ENCODE assay signal across 8 cellular contexts in genomic region chr11:59141673-59142460, GRCh38. TPM values are rescaled to one million over a fixed set of nuclear protein-coding genes. Genes with fewer than 3 reads are reported as not detected.
DNase-seq lines count a peak whose midpoint lies in the region; ATAC-seq and TF ChIP-seq lines count a peak whose summit lies in the region.

No MANE protein-coding gene starts in this region.

- H3K9me3 Mint-ChIP-seq in brain: no peaks in the 10 kb centered on the region

- H3K27me3 Mint-ChIP-seq in brain: peaks cover 28% of the 10 kb centered on the region

- H3K4me1 ChIP-seq in HUES6 (ENCODE audit: control insufficient read depth, insufficient read depth, low read length) (no peaks in the 10 kb centered on the region; the same call in 1 of the 2 replicates), lower lobe of right lung (peaks cover 35% of the 10 kb centered on the region), upper lobe of right lung (peaks cover 21% of the 10 kb centered on the region)

- H3K27ac ChIP-seq in HUES6 (ENCODE audit: low read depth, low read length) (no peak overlapping the region), lower lobe of right lung (peak overlapping the region; percentile 96), upper lobe of right lung (peak overlapping the region; percentile 89)

- peak overlapping the region; percentile 82 to 94 (median 93) for H3K4me3 Mint-ChIP-seq in brain

- H3K9me3 ChIP-seq in HUES6 (ENCODE audit: control insufficient read depth, insufficient read depth, low read depth, low read length) (no peaks in the 10 kb centered on the region), lower lobe of right lung (no peaks in the 10 kb centered on the region), upper lobe of right lung (no peaks in the 10 kb centered on the region)

- peak overlapping the region; percentile 34 to 94 (median 83) for H3K27ac Mint-ChIP-seq in brain

- H3K4me1 Mint-ChIP-seq in brain: peaks cover 42% of the 10 kb centered on the region

- peak overlapping the region; percentile 41 for H3K9ac ChIP-seq in HUES6 (ENCODE audit: low read length)

- no peaks in the 10 kb centered on the region for H3K36me3 Mint-ChIP-seq in brain

- DNase-seq in DMS79 treated with DMSO at 0.1 percent for 48 hours (lab: John Stamatoyannopoulos, UW) (peak; percentile 58), DMS79 (lab: John Stamatoyannopoulos, UW) (no peak), lower lobe of right lung (no peak), upper lobe of right lung (no peak), mesenteric fat pad (ENCODE audit: low spot score) (no peak)

- TF ChIP-seq CTCF in brain (conservative IDR thresholded peaks at IDR 0.05) (no peak), lower lobe of right lung (IDR thresholded peaks at IDR 0.05) (no peak), upper lobe of right lung (IDR thresholded peaks at IDR 0.05) (no peak)

- H3K4me3 ChIP-seq in HUES6 (ENCODE audit: low read depth, low read length): peak overlapping the region; percentile 73
- H3K4me3 ChIP-seq in lower lobe of right lung: peak overlapping the region; percentile 81
- peak overlapping the region; percentile 75 for H3K4me3 ChIP-seq in upper lobe of right lung

- H3K36me3 ChIP-seq in HUES6 (ENCODE audit: control insufficient read depth, insufficient read depth, low read length) (no peaks in the 10 kb centered on the region), lower lobe of right lung (peaks cover 25% of the 10 kb centered on the region), upper lobe of right lung (peaks cover 14% of the 10 kb centered on the region)

- ATAC-seq in lower lobe of right lung (no peak), upper lobe of right lung (no peak), HG02759 (IDR thresholded peaks at IDR 0.05; ENCODE audit: unreplicated experiment) (no peak)

- H3K27me3 ChIP-seq in HUES6 (ENCODE audit: control insufficient read depth, insufficient read depth, low read length): peaks cover 32% of the 10 kb centered on the region
- no peaks in the 10 kb centered on the region for H3K27me3 ChIP-seq in lower lobe of right lung (ENCODE audit: low read depth)
- no peaks in the 10 kb centered on the region for H3K27me3 ChIP-seq in upper lobe of right lung

- intact Hi-C loops in lower lobe of right lung (cut with DNase I) (no loop called here), upper lobe of right lung (cut with DNase I) (no loop called here)

RNA-seq across cellular contexts. Expression of gene FAM111A, which starts 0.8 kb away (rescaled TPM):
- 5.5 TPM for polyA plus RNA-seq in brain (ENCODE audit: insufficient read depth, low read depth, low replicate concordance)
- total RNA-seq in lower lobe of right lung (68.4 TPM), upper lobe of right lung (60.9 TPM), mesenteric fat pad (18.6 TPM)

RNA-seq across cellular contexts. Expression of gene DTX4, which starts 30.1 kb away (rescaled TPM):
- 5.2 TPM for polyA plus RNA-seq in brain (ENCODE audit: insufficient read depth, low read depth, low replicate concordance)
- 51.7 TPM for total RNA-seq in lower lobe of right lung
- 43.1 TPM for total RNA-seq in upper lobe of right lung
- total RNA-seq in mesenteric fat pad: 60.8 TPM

RNA-seq across cellular contexts. Expression of gene FAM111B, which starts 34.8 kb away (rescaled TPM):
- polyA plus RNA-seq in brain (ENCODE audit: insufficient read depth, low read depth, low replicate concordance): 4.8 TPM
- total RNA-seq in lower lobe of right lung: 1.1 TPM
- 0.87 TPM for total RNA-seq in upper lobe of right lung
- total RNA-seq in mesenteric fat pad: 0.26 TPM

RNA-seq across cellular contexts. Expression of gene GLYATL1B, which starts 55.8 kb away (rescaled TPM):
- polyA plus RNA-seq in brain (ENCODE audit: insufficient read depth, low read depth, low replicate concordance): not detected
- total RNA-seq in lower lobe of right lung (not detected), upper lobe of right lung (not detected), mesenteric fat pad (not detected)
